13 cellular contexts compared by ENCODE assay signal in the genomic region with DNA sequence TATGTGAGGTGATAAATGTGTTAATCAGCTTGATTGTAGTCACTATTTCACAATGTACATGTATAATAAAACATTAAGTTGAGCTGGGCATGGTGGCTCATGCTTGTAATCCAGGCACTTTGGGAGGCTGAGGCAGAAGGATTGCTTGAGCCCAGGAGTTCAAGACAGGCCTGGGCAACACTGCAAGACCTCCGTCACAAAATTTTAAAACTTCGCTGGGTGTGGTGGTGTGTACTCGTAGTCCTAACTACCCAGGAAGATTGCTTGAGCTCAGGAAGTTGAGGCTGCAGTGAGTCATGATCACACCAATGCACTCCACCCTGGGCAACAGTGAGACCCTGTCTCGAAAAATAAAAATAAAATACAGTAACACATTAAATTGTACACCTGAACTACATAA. TPM values are rescaled to one million over a fixed set of nuclear protein-coding genes. Genes with fewer than 3 reads are reported as not detected.
DNase-seq lines count a peak whose midpoint lies in the region; ATAC-seq and TF ChIP-seq lines count a peak whose summit lies in the region.
"Had no signal": no experiment of that assay in that cellular context is flagged by ENCODE, and none has a peak within 500 bp of the region (broad histone marks: within the 10 kb centered on the region; RNA-seq: fewer than 3 reads in every experiment).

No MANE protein-coding gene starts in this region.

- TF ChIP-seq POLR2A in heart left ventricle (IDR thresholded peaks at IDR 0.05) (no peak), esophagus squamous epithelium (IDR thresholded peaks at IDR 0.05) (no peak)

- peaks cover 0 to 2% of the 10 kb centered on the region in 2 donors for H3K9me3 Mint-ChIP-seq in effector memory CD8-positive, alpha-beta T cell
- no peaks in the 10 kb centered on the region for H3K9me3 Mint-ChIP-seq in stimulated activated naive CD8-positive, alpha-beta T cell treated with anti-CD3 and anti-CD28 coated beads, Interleukin-15, Interleukin-2, amounts not matched to agents 100 ng/mL and 50 ng/mL, for 24 hours
- peaks cover 3% of the 10 kb centered on the region for H3K9me3 Mint-ChIP-seq in progenitor cell of endocrine pancreas (ENCODE audit: low read depth)

- H3K4me3 ChIP-seq in heart left ventricle = peak overlapping the region in 1 of 12 donors; percentile 18
- H3K4me3 ChIP-seq in esophagus squamous epithelium = no peak overlapping the region
- H3K4me3 ChIP-seq: uterus had no signal

- intact Hi-C loops in heart left ventricle (cut with DNase I) = no loop called here
- intact Hi-C loops in Right ventricle myocardium inferior (cut with DNase I) = no loop called here
- intact Hi-C loops in esophagus squamous epithelium (cut with DNase I) = no loop called here

- ATAC-seq in heart left ventricle (peak in 3 of 4 donors; percentile 52 to 53 (median 52)), Right ventricle myocardium inferior (no peak), HG02870 (IDR thresholded peaks at IDR 0.05; ENCODE audit: unreplicated experiment) (no peak)
- ATAC-seq in effector memory CD8-positive, alpha-beta T cell (replicated peaks) = peak; percentile 78

- H3K27me3 ChIP-seq in heart left ventricle (no peaks in the 10 kb centered on the region), esophagus squamous epithelium (no peaks in the 10 kb centered on the region)
- H3K27me3 ChIP-seq: uterus had no signal

- peaks cover 45% of the 10 kb centered on the region for H3K36me3 Mint-ChIP-seq in effector memory CD8-positive, alpha-beta T cell (ENCODE audit: insufficient read depth)
- peaks cover 73% of the 10 kb centered on the region for H3K36me3 Mint-ChIP-seq in stimulated activated naive CD8-positive, alpha-beta T cell treated with anti-CD3 and anti-CD28 coated beads, Interleukin-15, Interleukin-2, amounts not matched to agents 100 ng/mL and 50 ng/mL, for 24 hours (ENCODE audit: low read depth)
- H3K36me3 Mint-ChIP-seq in progenitor cell of endocrine pancreas (ENCODE audit: insufficient read depth) = peaks cover 30% of the 10 kb centered on the region

- H3K27me3 Mint-ChIP-seq in effector memory CD8-positive, alpha-beta T cell = no peaks in the 10 kb centered on the region
- H3K27me3 Mint-ChIP-seq in stimulated activated naive CD8-positive, alpha-beta T cell treated with anti-CD3 and anti-CD28 coated beads, Interleukin-15, Interleukin-2, amounts not matched to agents 100 ng/mL and 50 ng/mL, for 24 hours = no peaks in the 10 kb centered on the region
- H3K27me3 Mint-ChIP-seq in progenitor cell of endocrine pancreas = no peaks in the 10 kb centered on the region

- peak overlapping the region; percentile 86 to 87 for H3K4me3 Mint-ChIP-seq in effector memory CD8-positive, alpha-beta T cell
- H3K4me3 Mint-ChIP-seq in stimulated activated naive CD8-positive, alpha-beta T cell treated with anti-CD3 and anti-CD28 coated beads, Interleukin-15, Interleukin-2, amounts not matched to agents 100 ng/mL and 50 ng/mL, for 24 hours = peak overlapping the region; percentile 34
- no peak overlapping the region for H3K4me3 Mint-ChIP-seq in progenitor cell of endocrine pancreas (ENCODE audit: low read depth)

- peaks cover 47 to 53% of the 10 kb centered on the region in 2 donors for H3K4me1 Mint-ChIP-seq in effector memory CD8-positive, alpha-beta T cell (ENCODE audit: low read depth in 2 of 2)
- H3K4me1 Mint-ChIP-seq in stimulated activated naive CD8-positive, alpha-beta T cell treated with anti-CD3 and anti-CD28 coated beads, Interleukin-15, Interleukin-2, amounts not matched to agents 100 ng/mL and 50 ng/mL, for 24 hours (ENCODE audit: low read depth) = peaks cover 15% of the 10 kb centered on the region
- peaks cover 4% of the 10 kb centered on the region for H3K4me1 Mint-ChIP-seq in progenitor cell of endocrine pancreas (ENCODE audit: low read depth)

- H3K4me1 ChIP-seq in heart left ventricle (peaks cover 0 to 52% (median 0%) of the 10 kb centered on the region in 12 donors), esophagus squamous epithelium (no peaks in the 10 kb centered on the region)
- H3K4me1 ChIP-seq: uterus had no signal

- TF ChIP-seq CTCF in heart left ventricle (IDR thresholded peaks at IDR 0.05) (no peak), esophagus squamous epithelium (IDR thresholded peaks at IDR 0.05) (no peak), progenitor cell of endocrine pancreas (IDR thresholded peaks at IDR 0.05; ENCODE audit: unreplicated experiment) (no peak)

- H3K36me3 ChIP-seq in heart left ventricle (peaks cover 0 to 84% (median 64%) of the 10 kb centered on the region in 9 donors), esophagus squamous epithelium (peaks cover 0 to 83% (median 12%) of the 10 kb centered on the region in 3 donors)
- H3K36me3 ChIP-seq: uterus had no signal

- peak overlapping the region; percentile 98 to 99 for H3K27ac Mint-ChIP-seq in effector memory CD8-positive, alpha-beta T cell
- peak overlapping the region; percentile 70 for H3K27ac Mint-ChIP-seq in stimulated activated naive CD8-positive, alpha-beta T cell treated with anti-CD3 and anti-CD28 coated beads, Interleukin-15, Interleukin-2, amounts not matched to agents 100 ng/mL and 50 ng/mL, for 24 hours
- H3K27ac Mint-ChIP-seq in progenitor cell of endocrine pancreas = no peak overlapping the region

- DNase-seq in heart left ventricle (no peak), Right ventricle myocardium inferior (ENCODE audit: missing footprints) (no peak), T-helper 9 cell (peak; percentile 27), esophagus squamous epithelium (lab: John Stamatoyannopoulos, UW) (no peak), progenitor cell of endocrine pancreas (ENCODE audit: low spot score, unreplicated experiment) (no peak)
- DNase-seq in effector memory CD8-positive, alpha-beta T cell = peak; percentile 48 to 52 (median 50)
- DNase-seq: uterus had no signal

- H3K9me3 ChIP-seq in heart left ventricle (no peaks in the 10 kb centered on the region), esophagus squamous epithelium (no peaks in the 10 kb centered on the region)
- H3K9me3 ChIP-seq: uterus had no signal

- WGBS in heart left ventricle, 4 donors = 72 to 90% (median 88%) methylated on average over 4 of the region's 4 CpGs
- 52 to 64% methylated on average over 4 of the region's 4 CpGs for WGBS in esophagus squamous epithelium, 2 donors

- peak overlapping the region in 1 of 12 donors; percentile 90 for H3K27ac ChIP-seq in heart left ventricle
- H3K27ac ChIP-seq in esophagus squamous epithelium = peak overlapping the region in 2 of 4 donors; percentile 48 to 57
- H3K27ac ChIP-seq: uterus had no signal

RNA-seq across cellular contexts. Expression of gene LYAR, which starts 20.1 kb away (rescaled TPM):
- total RNA-seq in heart left ventricle = 10 to 100 TPM in 5 of 9 donors, 1 to 10 TPM in 4; 8.6 to 15.6 (median 12.2) TPM
- polyA plus RNA-seq in heart left ventricle = 10 to 100 TPM; 14.3 to 16.6 TPM
- 11.3 TPM for total RNA-seq in Right ventricle myocardium inferior
- total RNA-seq in esophagus squamous epithelium = 10 to 100 TPM in 3 of 4 donors, 1 to 10 TPM in 1; 9.1 to 35.7 (median 22.0) TPM
- 18.7 and 20.4 TPM in 2 replicates for total RNA-seq in progenitor cell of endocrine pancreas

RNA-seq across cellular contexts. Expression of gene ZBTB49, which starts 20.2 kb away (rescaled TPM):
- total RNA-seq in heart left ventricle (1 to 10 TPM; 2.9 to 6.7 (median 4.7) TPM), Right ventricle myocardium inferior (4.0 TPM), esophagus squamous epithelium (1 to 10 TPM; 1.7 to 6.3 (median 4.4) TPM), progenitor cell of endocrine pancreas (10.0 and 12.5 TPM in 2 replicates)
- polyA plus RNA-seq in heart left ventricle = 1 to 10 TPM; 1.1 to 2.0 TPM

RNA-seq across cellular contexts. Expression of gene TMEM128, which starts 21.8 kb away (rescaled TPM):
- total RNA-seq in heart left ventricle = 10 to 100 TPM in 6 of 9 donors, 1 to 10 TPM in 3; 5.1 to 15.5 (median 12.4) TPM
- 10 to 100 TPM; 11.3 to 12.2 TPM for polyA plus RNA-seq in heart left ventricle
- total RNA-seq in Right ventricle myocardium inferior = 10.0 TPM
- total RNA-seq in esophagus squamous epithelium = 10 to 100 TPM in 3 of 4 donors, 1 to 10 TPM in 1; 8.6 to 15.1 (median 11.6) TPM
- total RNA-seq in progenitor cell of endocrine pancreas = 22.5 and 24.5 TPM in 2 replicates

RNA-seq across cellular contexts. Expression of gene OTOP1, which starts 43.1 kb away (rescaled TPM):
- total RNA-seq in heart left ventricle (not detected), Right ventricle myocardium inferior (not detected), esophagus squamous epithelium (under 1 TPM in 3 of 4 donors, not detected in 1; 0.19 to 0.53 (median 0.34) TPM), progenitor cell of endocrine pancreas (not detected in 2 replicates)
- not detected for polyA plus RNA-seq in heart left ventricle
- total RNA-seq: H4; posterior vena cava; T-helper 2 cell treated with Interferon-gamma antibody and Interleukin-4, amounts not matched to agents 100 ng/mL and 5 ng/mL, for 36 hours; uterus had no signal
- polyA plus RNA-seq: adipose tissue had no signal

Comparison
In these comparisons a context has a peak if more than half of its experiments do, and no peak if none do; other contexts are left out.
1. ATAC-seq: peak in heart left ventricle (3 of 4) and effector memory CD8-positive, alpha-beta T cell (single experiment); none in Right ventricle myocardium inferior (single experiment) and HG02870 (single experiment).
2. DNase-seq: peak in T-helper 9 cell (single experiment) and effector memory CD8-positive, alpha-beta T cell (3 of 3); none in heart left ventricle (0 of 5), Right ventricle myocardium inferior (single experiment), esophagus squamous epithelium (single experiment) and progenitor cell of endocrine pancreas (single experiment).